11 cellular contexts compared by ENCODE assay signal in genomic region chr14:74299061-74299545, GRCh38. TPM values are rescaled to one million over a fixed set of nuclear protein-coding genes. Genes with fewer than 3 reads are reported as not detected.
DNase-seq lines count a peak whose midpoint lies in the region; ATAC-seq and TF ChIP-seq lines count a peak whose summit lies in the region.
"Had no signal": no experiment of that assay in that cellular context is flagged by ENCODE, and none has a peak within 500 bp of the region (broad histone marks: within the 10 kb centered on the region; RNA-seq: fewer than 3 reads in every experiment).

No MANE protein-coding gene starts in this region.

- peak overlapping the region; percentile 61 for H3K27ac ChIP-seq in right cardiac atrium (ENCODE audit: low read length)

- TF ChIP-seq CTCF in Calu3 (IDR thresholded peaks at IDR 0.05; ENCODE audit: unreplicated experiment) = no peak

- H3K27me3 ChIP-seq in right cardiac atrium (ENCODE audit: control insufficient read depth, insufficient read depth) = no peaks in the 10 kb centered on the region

- H3K36me3 Mint-ChIP-seq in activated CD4-positive, alpha-beta T cell treated with anti-CD3 and anti-CD28 coated beads, Interleukin-2, amount 10 ng/mL, durations not matched to agents 7 days and 5 days (ENCODE audit: low read depth) = peaks cover 23% of the 10 kb centered on the region
- H3K36me3 Mint-ChIP-seq in activated T-helper 2 cell treated with anti-CD3 and anti-CD28 coated beads, Interferon-gamma antibody, Interleukin-2, Interleukin-4, amounts not matched to agents 10 μg/mL and 5 μg/mL and 100 μg/mL, durations not matched to agents 14 hours and 24 hours and 36 hours (ENCODE audit: low read depth) = peaks cover 19% of the 10 kb centered on the region
- H3K36me3 Mint-ChIP-seq in stimulated activated effector memory CD8-positive, alpha-beta T cell treated with anti-CD3 and anti-CD28 coated beads, Interleukin-12 subunit alpha, Interleukin-12 subunit beta, amount 100 ng/mL, for 72 hours = peaks cover 33% of the 10 kb centered on the region
- peaks cover 37% of the 10 kb centered on the region for H3K36me3 Mint-ChIP-seq in Calu3 (ENCODE audit: insufficient read depth, unreplicated experiment)

- CTCF ChIA-PET in activated CD4-positive, alpha-beta T cell treated with anti-CD3 and anti-CD28 coated beads, Interleukin-2, amount 10 ng/mL, durations not matched to agents 7 days and 5 days (lab: Charles Lee) = interaction anchor here (1.1 to 3.5 kb wide), 3 partner anchors 9 to 16 kb away, joined by 3 to 8 read pairs (median 5); no protein-coding TSS in a partner anchor
- CTCF ChIA-PET in Calu3 (lab: Charles Lee) = interaction anchor here (0.6 kb wide), 1 partner anchor 35 kb away, joined by 4 read pairs; no protein-coding TSS in a partner anchor

- peak overlapping the region; percentile 76 for H3K27ac Mint-ChIP-seq in activated CD4-positive, alpha-beta T cell treated with anti-CD3 and anti-CD28 coated beads, Interleukin-2, amount 10 ng/mL, durations not matched to agents 7 days and 5 days
- H3K27ac Mint-ChIP-seq in activated T-helper 2 cell treated with anti-CD3 and anti-CD28 coated beads, Interferon-gamma antibody, Interleukin-2, Interleukin-4, amounts not matched to agents 10 μg/mL and 5 μg/mL and 100 μg/mL, durations not matched to agents 14 hours and 24 hours and 36 hours = peak overlapping the region; percentile 8
- peak overlapping the region; percentile 62 for H3K27ac Mint-ChIP-seq in stimulated activated effector memory CD8-positive, alpha-beta T cell treated with anti-CD3 and anti-CD28 coated beads, Interleukin-12 subunit alpha, Interleukin-12 subunit beta, amount 100 ng/mL, for 72 hours
- H3K27ac Mint-ChIP-seq in Calu3 (ENCODE audit: unreplicated experiment) = no peak overlapping the region

- no peak overlapping the region for H3K4me3 Mint-ChIP-seq in activated CD4-positive, alpha-beta T cell treated with anti-CD3 and anti-CD28 coated beads, Interleukin-2, amount 10 ng/mL, durations not matched to agents 7 days and 5 days
- no peak overlapping the region for H3K4me3 Mint-ChIP-seq in activated T-helper 2 cell treated with anti-CD3 and anti-CD28 coated beads, Interferon-gamma antibody, Interleukin-2, Interleukin-4, amounts not matched to agents 10 μg/mL and 5 μg/mL and 100 μg/mL, durations not matched to agents 14 hours and 24 hours and 36 hours (ENCODE audit: low read depth)
- H3K4me3 Mint-ChIP-seq in stimulated activated effector memory CD8-positive, alpha-beta T cell treated with anti-CD3 and anti-CD28 coated beads, Interleukin-12 subunit alpha, Interleukin-12 subunit beta, amount 100 ng/mL, for 72 hours = peak overlapping the region; percentile 48
- H3K4me3 Mint-ChIP-seq in Calu3 (ENCODE audit: low read depth, unreplicated experiment) = no peak overlapping the region

- BruUV-seq in Calu3 (replicated peaks; lab: Mats Ljungman, UMichigan) = no TSS peak

- peaks cover 26% of the 10 kb centered on the region for H3K4me1 Mint-ChIP-seq in activated CD4-positive, alpha-beta T cell treated with anti-CD3 and anti-CD28 coated beads, Interleukin-2, amount 10 ng/mL, durations not matched to agents 7 days and 5 days
- H3K4me1 Mint-ChIP-seq in activated T-helper 2 cell treated with anti-CD3 and anti-CD28 coated beads, Interferon-gamma antibody, Interleukin-2, Interleukin-4, amounts not matched to agents 10 μg/mL and 5 μg/mL and 100 μg/mL, durations not matched to agents 14 hours and 24 hours and 36 hours (ENCODE audit: low read depth) = peaks cover 14% of the 10 kb centered on the region
- H3K4me1 Mint-ChIP-seq in stimulated activated effector memory CD8-positive, alpha-beta T cell treated with anti-CD3 and anti-CD28 coated beads, Interleukin-12 subunit alpha, Interleukin-12 subunit beta, amount 100 ng/mL, for 72 hours = peaks cover 50% of the 10 kb centered on the region
- no peaks in the 10 kb centered on the region for H3K4me1 Mint-ChIP-seq in Calu3 (ENCODE audit: low read depth, unreplicated experiment)

- H3K9me3 ChIP-seq in right cardiac atrium (ENCODE audit: control insufficient read depth, low read length) = no peaks in the 10 kb centered on the region

- no peak overlapping the region for H3K4me3 ChIP-seq in right cardiac atrium (ENCODE audit: low read length)

- POLR2A ChIA-PET in activated CD4-positive, alpha-beta T cell treated with anti-CD3 and anti-CD28 coated beads, Interleukin-2, amount 10 ng/mL, durations not matched to agents 7 days and 5 days (lab: Charles Lee) = no interaction called here

- WGBS in right cardiac atrium = 50% methylated on average over 10 of the region's 10 CpGs

- H3K4me1 ChIP-seq in right cardiac atrium (ENCODE audit: control insufficient read depth, insufficient read depth, low read length) = peaks cover 12% of the 10 kb centered on the region

- DNase-seq in activated CD4-positive, alpha-beta T cell treated with anti-CD3 and anti-CD28 coated beads, Interleukin-2, amount 10 ng/mL, durations not matched to agents 7 days and 5 days = no peak
- no peak for DNase-seq in activated CD4-positive, alpha-beta T cell treated with anti-CD3 and anti-CD28 coated beads, Interleukin-2, amount 50 U/mL, for 1 hour
- no peak for DNase-seq in activated T-helper 2 cell treated with anti-CD3 and anti-CD28 coated beads, Interferon-gamma antibody, Interleukin-2, Interleukin-4, amounts not matched to agents 10 μg/mL and 5 μg/mL and 100 μg/mL, durations not matched to agents 14 hours and 24 hours and 36 hours (ENCODE audit: low spot score)
- DNase-seq in right cardiac atrium (peak in 2 of 3 donors; percentile 27 to 52), NOMO-1 treated with dmso at 0.1 percent for 144 hours (lab: John Stamatoyannopoulos, UW; ENCODE audit: unreplicated experiment) (no peak), Calu3 (no peak)
- no peak for DNase-seq in stimulated activated effector memory CD8-positive, alpha-beta T cell treated with anti-CD3 and anti-CD28 coated beads, Interleukin-12 subunit alpha, Interleukin-12 subunit beta, amount 100 ng/mL, for 72 hours (ENCODE audit: low spot score in 2 of 2)
- DNase-seq in stimulated activated naive CD4-positive, alpha-beta T cell (lab: John Stamatoyannopoulos, UW) = no peak
- DNase-seq: central memory CD4-positive, alpha-beta T cell; naive thymus-derived CD8-positive, alpha-beta T cell; SIG-M5 had no signal

- no peaks in the 10 kb centered on the region for H3K9me3 Mint-ChIP-seq in activated CD4-positive, alpha-beta T cell treated with anti-CD3 and anti-CD28 coated beads, Interleukin-2, amount 10 ng/mL, durations not matched to agents 7 days and 5 days
- H3K9me3 Mint-ChIP-seq in activated T-helper 2 cell treated with anti-CD3 and anti-CD28 coated beads, Interferon-gamma antibody, Interleukin-2, Interleukin-4, amounts not matched to agents 10 μg/mL and 5 μg/mL and 100 μg/mL, durations not matched to agents 14 hours and 24 hours and 36 hours = no peaks in the 10 kb centered on the region
- no peaks in the 10 kb centered on the region for H3K9me3 Mint-ChIP-seq in stimulated activated effector memory CD8-positive, alpha-beta T cell treated with anti-CD3 and anti-CD28 coated beads, Interleukin-12 subunit alpha, Interleukin-12 subunit beta, amount 100 ng/mL, for 72 hours
- H3K9me3 Mint-ChIP-seq in Calu3 (ENCODE audit: low read depth, unreplicated experiment) = no peaks in the 10 kb centered on the region
- H3K9me3 Mint-ChIP-seq: naive thymus-derived CD8-positive, alpha-beta T cell had no signal

- ATAC-seq in right cardiac atrium = peak in 1 of 2 donors; percentile 49
- ATAC-seq in stimulated activated effector memory CD8-positive, alpha-beta T cell treated with anti-CD3 and anti-CD28 coated beads, Interleukin-12 subunit alpha, Interleukin-12 subunit beta, amount 100 ng/mL, for 72 hours = peak; percentile 50
- ATAC-seq: naive thymus-derived CD8-positive, alpha-beta T cell had no signal

- H3K27me3 Mint-ChIP-seq in activated CD4-positive, alpha-beta T cell treated with anti-CD3 and anti-CD28 coated beads, Interleukin-2, amount 10 ng/mL, durations not matched to agents 7 days and 5 days = no peaks in the 10 kb centered on the region
- H3K27me3 Mint-ChIP-seq in activated T-helper 2 cell treated with anti-CD3 and anti-CD28 coated beads, Interferon-gamma antibody, Interleukin-2, Interleukin-4, amounts not matched to agents 10 μg/mL and 5 μg/mL and 100 μg/mL, durations not matched to agents 14 hours and 24 hours and 36 hours (ENCODE audit: low read depth) = no peaks in the 10 kb centered on the region
- no peaks in the 10 kb centered on the region for H3K27me3 Mint-ChIP-seq in Calu3 (ENCODE audit: unreplicated experiment)
- H3K27me3 Mint-ChIP-seq: naive thymus-derived CD8-positive, alpha-beta T cell had no signal

- intact Hi-C loops in activated T-helper 2 cell treated with anti-CD3 and anti-CD28 coated beads, Interferon-gamma antibody, Interleukin-2, Interleukin-4, amounts not matched to agents 10 μg/mL and 5 μg/mL and 100 μg/mL, durations not matched to agents 14 hours and 24 hours and 36 hours (cut with micrococcal nuclease) = no loop called here
- intact Hi-C loops in right cardiac atrium (cut with DNase I) = no loop called here
- intact Hi-C loops in Calu3 (cut with micrococcal nuclease; ENCODE audit: unreplicated experiment) = no loop called here

RNA-seq across cellular contexts. Expression of gene ABCD4, which starts 3.6 kb away (rescaled TPM):
- total RNA-seq in activated CD4-positive, alpha-beta T cell treated with anti-CD3 and anti-CD28 coated beads, Interleukin-2, amount 10 ng/mL, durations not matched to agents 7 days and 5 days = 10 to 100 TPM; 59.6 to 62.4 TPM
- 46.2 and 48.5 TPM in 2 replicates for total RNA-seq in activated T-helper 2 cell treated with anti-CD3 and anti-CD28 coated beads, Interferon-gamma antibody, Interleukin-2, Interleukin-4, amounts not matched to agents 10 μg/mL and 5 μg/mL and 100 μg/mL, durations not matched to agents 14 hours and 24 hours and 36 hours
- 10 to 100 TPM; 18.9 to 28.7 (median 25.2) TPM for total RNA-seq in right cardiac atrium
- 25.4 TPM for polyA plus RNA-seq in right cardiac atrium
- 59.6 and 72.4 TPM in 2 replicates for total RNA-seq in Calu3 (2022)

RNA-seq across cellular contexts. Expression of gene VRTN, which starts 49.2 kb away (rescaled TPM):
- not detected for total RNA-seq in activated CD4-positive, alpha-beta T cell treated with anti-CD3 and anti-CD28 coated beads, Interleukin-2, amount 10 ng/mL, durations not matched to agents 7 days and 5 days
- not detected in 2 replicates for total RNA-seq in activated T-helper 2 cell treated with anti-CD3 and anti-CD28 coated beads, Interferon-gamma antibody, Interleukin-2, Interleukin-4, amounts not matched to agents 10 μg/mL and 5 μg/mL and 100 μg/mL, durations not matched to agents 14 hours and 24 hours and 36 hours
- total RNA-seq in right cardiac atrium = not detected
- not detected for polyA plus RNA-seq in right cardiac atrium
- total RNA-seq in Calu3 (2022) = not detected in 2 replicates
- total RNA-seq: naive thymus-derived CD8-positive, alpha-beta T cell had no signal
- polyA plus RNA-seq: naive thymus-derived CD8-positive, alpha-beta T cell had no signal

RNA-seq across cellular contexts. Expression of gene VSX2, which starts 59.9 kb away (rescaled TPM):
- not detected for total RNA-seq in activated CD4-positive, alpha-beta T cell treated with anti-CD3 and anti-CD28 coated beads, Interleukin-2, amount 10 ng/mL, durations not matched to agents 7 days and 5 days
- not detected in 2 replicates for total RNA-seq in activated T-helper 2 cell treated with anti-CD3 and anti-CD28 coated beads, Interferon-gamma antibody, Interleukin-2, Interleukin-4, amounts not matched to agents 10 μg/mL and 5 μg/mL and 100 μg/mL, durations not matched to agents 14 hours and 24 hours and 36 hours
- total RNA-seq in right cardiac atrium = not detected
- not detected for polyA plus RNA-seq in right cardiac atrium
- not detected in 2 replicates for total RNA-seq in Calu3 (2022)
- total RNA-seq: naive thymus-derived CD8-positive, alpha-beta T cell had no signal
- polyA plus RNA-seq: naive thymus-derived CD8-positive, alpha-beta T cell had no signal

Comparison
In these comparisons a context has a peak if more than half of its experiments do, and no peak if none do; other contexts are left out.
1. DNase-seq: peak in right cardiac atrium (2 of 3); none in activated CD4-positive, alpha-beta T cell treated with anti-CD3 and anti-CD28 coated beads, Interleukin-2, amount 10 ng/mL, durations not matched to agents 7 days and 5 days (single experiment), activated CD4-positive, alpha-beta T cell treated with anti-CD3 and anti-CD28 coated beads, Interleukin-2, amount 50 U/mL, for 1 hour (single experiment), activated T-helper 2 cell treated with anti-CD3 and anti-CD28 coated beads, Interferon-gamma antibody, Interleukin-2, Interleukin-4, amounts not matched to agents 10 μg/mL and 5 μg/mL and 100 μg/mL, durations not matched to agents 14 hours and 24 hours and 36 hours (single experiment), stimulated activated effector memory CD8-positive, alpha-beta T cell treated with anti-CD3 and anti-CD28 coated beads, Interleukin-12 subunit alpha, Interleukin-12 subunit beta, amount 100 ng/mL, for 72 hours (0 of 2), NOMO-1 treated with dmso at 0.1 percent for 144 hours (single experiment), stimulated activated naive CD4-positive, alpha-beta T cell (0 of 6) and Calu3 (single experiment).